In genomic region chr16:30941600-30942420, GRCh38 we compare ENCODE assay signal across 1 cellular context.
TF ChIP-seq lines count a peak whose summit lies in the region.

No MANE protein-coding gene starts in this region.

TF ChIP-seq in HEK293, 187 proteins besides CTCF, POLR2A, EP300 and RAD21 (continued from another document):
- TF ChIP-seq ZSCAN18 (tag by site-specific recombination; IDR thresholded peaks at IDR 0.05) (no peak), TRIM28 (IDR thresholded peaks at IDR 0.05; ENCODE audit: borderline replicate concordance, low read length) (peak; percentile 50; the same call in 1 of the 2 replicates), SP2 (tag by site-specific recombination; IDR thresholded peaks at IDR 0.05) (no peak), ZNF19 (tag by site-specific recombination; IDR thresholded peaks at IDR 0.05; ENCODE audit: low read depth) (no peak)
